10 cellular contexts compared by ENCODE assay signal in genomic region chr15:63203451-63204090, GRCh38. TPM values are rescaled to one million over a fixed set of nuclear protein-coding genes. Genes with fewer than 3 reads are reported as not detected.
DNase-seq lines count a peak whose midpoint lies in the region; ATAC-seq, FAIRE-seq and TF ChIP-seq lines count a peak whose summit lies in the region.
"Had no signal": no experiment of that assay in that cellular context is flagged by ENCODE, and none has a peak within 500 bp of the region (broad histone marks: within the 10 kb centered on the region; RNA-seq: fewer than 3 reads in every experiment).

No MANE protein-coding gene starts in this region.

- no peaks in the 10 kb centered on the region for H3K9me3 Mint-ChIP-seq in activated CD8-positive, alpha-beta T cell treated with anti-CD3 and anti-CD28 coated beads for 36 hours

- intact Hi-C loops in activated CD8-positive, alpha-beta T cell treated with anti-CD3 and anti-CD28 coated beads for 36 hours (cut with micrococcal nuclease) = no loop called here
- intact Hi-C loops in kidney (cut with DNase I) = no loop called here

- peaks cover 90% of the 10 kb centered on the region for H3K4me1 Mint-ChIP-seq in activated CD8-positive, alpha-beta T cell treated with anti-CD3 and anti-CD28 coated beads for 36 hours (ENCODE audit: low read depth)

- H3K4me3 ChIP-seq in kidney (ENCODE audit: low read length in 2 of 2) = no peak overlapping the region
- no peak overlapping the region for H3K4me3 ChIP-seq in WERI-Rb-1 (ENCODE audit: low read depth, low read length)
- H3K4me3 ChIP-seq: tibial nerve had no signal

- peaks cover 86% of the 10 kb centered on the region for H3K36me3 Mint-ChIP-seq in activated CD8-positive, alpha-beta T cell treated with anti-CD3 and anti-CD28 coated beads for 36 hours (ENCODE audit: low read depth)

- H3K4me1 ChIP-seq in kidney (ENCODE audit: control insufficient read depth in 1 of 2, insufficient read depth in 1 of 2, low read depth in 1 of 2, low read length in 2 of 2) = peaks cover 4 to 13% of the 10 kb centered on the region in 2 donors

- H3K9ac ChIP-seq in kidney (ENCODE audit: low read length in 2 of 2) = no peak overlapping the region

- H3K27me3 Mint-ChIP-seq in activated CD8-positive, alpha-beta T cell treated with anti-CD3 and anti-CD28 coated beads for 36 hours = no peaks in the 10 kb centered on the region

- H3K4me3 Mint-ChIP-seq in activated CD8-positive, alpha-beta T cell treated with anti-CD3 and anti-CD28 coated beads for 36 hours = peak overlapping the region; percentile 8

- no peaks in the 10 kb centered on the region for H3K9me3 ChIP-seq in kidney (ENCODE audit: control insufficient read depth in 1 of 2, low read length in 2 of 2)
- no peaks in the 10 kb centered on the region for H3K9me3 ChIP-seq in WERI-Rb-1 (ENCODE audit: severe bottlenecking)
- H3K9me3 ChIP-seq: tibial nerve had no signal

- no peak for FAIRE-seq in kidney (lab: Jason Lieb, UNC)

- H3K27ac Mint-ChIP-seq in activated CD8-positive, alpha-beta T cell treated with anti-CD3 and anti-CD28 coated beads for 36 hours = peak overlapping the region; percentile 74

- CTCF ChIA-PET in activated CD8-positive, alpha-beta T cell treated with anti-CD3 and anti-CD28 coated beads for 36 hours (lab: Charles Lee) = interaction anchor here (1.0 to 3.9 kb wide), 4 partner anchors 9 to 199 kb away, joined by 3 to 15 read pairs (median 4); no protein-coding TSS in a partner anchor

- peak overlapping the region in 1 of 2 donors; percentile 13 for H3K27ac ChIP-seq in kidney (ENCODE audit: low read depth in 2 of 2, low read length in 2 of 2)
- H3K27ac ChIP-seq in WERI-Rb-1 = no peak overlapping the region
- H3K27ac ChIP-seq: epithelial cell of prostate had no signal

- H3K36me3 ChIP-seq in kidney (ENCODE audit: control insufficient read depth in 1 of 2, insufficient read depth in 2 of 2, low read length in 2 of 2) (no peaks in the 10 kb centered on the region), WERI-Rb-1 (no peaks in the 10 kb centered on the region; the same call in 1 of the 2 replicates)
- H3K36me3 ChIP-seq: tibial nerve had no signal

- POLR2A ChIA-PET in activated CD8-positive, alpha-beta T cell treated with anti-CD3 and anti-CD28 coated beads for 36 hours (lab: Charles Lee) = interaction anchor here (0.8 to 4.1 kb wide), 4 partner anchors 10 to 26 kb away, joined by 3 to 39 read pairs (median 6); no protein-coding TSS in a partner anchor

- peak; percentile 81 for ATAC-seq in activated CD8-positive, alpha-beta T cell treated with anti-CD3 and anti-CD28 coated beads for 36 hours
- no peak for ATAC-seq in HG03571 (IDR thresholded peaks at IDR 0.05; ENCODE audit: unreplicated experiment)
- ATAC-seq in GM21381 (IDR thresholded peaks at IDR 0.05; ENCODE audit: unreplicated experiment) = no peak

- no peak for TF ChIP-seq CTCF in activated CD8-positive, alpha-beta T cell treated with anti-CD3 and anti-CD28 coated beads for 36 hours (IDR thresholded peaks at IDR 0.05)
- TF ChIP-seq CTCF in kidney (IDR thresholded peaks at IDR 0.05; ENCODE audit: borderline replicate concordance, extremely low read depth, insufficient read depth) (no peak), WERI-Rb-1 (IDR thresholded peaks at IDR 0.05; ENCODE audit: low read depth, low read length) (no peak)

- H3K27me3 ChIP-seq in WERI-Rb-1 (ENCODE audit: insufficient read depth, low read depth, severe bottlenecking) = no peaks in the 10 kb centered on the region
- H3K27me3 ChIP-seq: tibial nerve had no signal

- DNase-seq in EH (ENCODE audit: low read depth) (peak; percentile 58), LHCN-M2 (ENCODE audit: low read depth) (peak; percentile 60), iris pigment epithelial cell (ENCODE audit: low read depth) (peak; percentile 61), kidney (no peak), WERI-Rb-1 (no peak)
- DNase-seq in activated CD8-positive, alpha-beta T cell treated with anti-CD3 and anti-CD28 coated beads for 36 hours = peak; percentile 84

RNA-seq across cellular contexts. Expression of gene RAB8B, which starts 14.2 kb away (rescaled TPM):
- 34.6 and 39.1 TPM in 2 replicates for total RNA-seq in LHCN-M2 (2014; rRNA removed)
- polyA plus RNA-seq in LHCN-M2 (2012) = 18.0 TPM
- 100 to 1,000 TPM; 252 to 261 TPM for total RNA-seq in activated CD8-positive, alpha-beta T cell treated with anti-CD3 and anti-CD28 coated beads for 36 hours
- 33.6 TPM for total RNA-seq in kidney
- polyA plus RNA-seq in kidney (ENCODE audit: insufficient read depth, low read depth, low replicate concordance) = 7.1 TPM

RNA-seq across cellular contexts. Expression of gene RPS27L, which starts 46.3 kb away (rescaled TPM):
- total RNA-seq in LHCN-M2 (2014; rRNA removed) (89.3 and 173 TPM in 2 replicates), kidney (120 TPM)
- polyA plus RNA-seq in LHCN-M2 (2012) = 719 TPM
- total RNA-seq in activated CD8-positive, alpha-beta T cell treated with anti-CD3 and anti-CD28 coated beads for 36 hours = 100 to 1,000 TPM; 150 to 158 TPM
- 372 TPM for polyA plus RNA-seq in kidney (ENCODE audit: insufficient read depth, low read depth, low replicate concordance)

Comparison
In these comparisons a context has a peak if more than half of its experiments do, and no peak if none do; other contexts are left out.
1. DNase-seq: peak in EH (single experiment), LHCN-M2 (single experiment), activated CD8-positive, alpha-beta T cell treated with anti-CD3 and anti-CD28 coated beads for 36 hours (single experiment) and iris pigment epithelial cell (single experiment); none in kidney (single experiment) and WERI-Rb-1 (single experiment).